Comparison of ENCODE assay signal across 1 cellular context in genomic region chr16:67013823-67014640, GRCh38.
TF ChIP-seq lines count a peak whose summit lies in the region.

No MANE protein-coding gene starts in this region.

TF ChIP-seq in K562, 482 proteins besides CTCF, POLR2A, EP300 and RAD21 (continues in another document):
- no peak for TF ChIP-seq RBM22 (IDR thresholded peaks at IDR 0.05; ENCODE audit: low read depth, low read length, poor library complexity, severe bottlenecking)
- peak; percentile 26; the same call in 1 of the 2 replicates for TF ChIP-seq ZBTB40 (IDR thresholded peaks at IDR 0.05)
- no peak for TF ChIP-seq ZBTB40 (CRISPR knock-in tag; IDR thresholded peaks at IDR 0.05)
- peak in 1 of 2 experiments; percentile 48; a peak in 1 of 4 replicates for TF ChIP-seq SIN3A (IDR thresholded peaks at IDR 0.05; ENCODE audit: borderline replicate concordance in 2 of 2, control insufficient read depth in 1 of 2, low read depth in 2 of 2, low read length in 2 of 2)
- TF ChIP-seq JUNB (CRISPR knock-in tag; conservative IDR thresholded peaks at IDR 0.05), result no peak
- TF ChIP-seq PHF21A (IDR thresholded peaks at IDR 0.05; ENCODE audit: borderline replicate concordance, low read depth), result no peak
- TF ChIP-seq PHB2 (IDR thresholded peaks at IDR 0.05; ENCODE audit: low read depth), result no peak
- TF ChIP-seq KDM2B (CRISPR knock-in tag; IDR thresholded peaks at IDR 0.05), result peak; percentile 69; the same call in 1 of the 2 replicates
- TF ChIP-seq ARID4B (CRISPR knock-in tag; IDR thresholded peaks at IDR 0.05), result no peak
- TF ChIP-seq ZMIZ1 (IDR thresholded peaks at IDR 0.05; ENCODE audit: low read depth in 2 of 2, low read length in 2 of 2), result no peak
- no peak for TF ChIP-seq FOXM1 (IDR thresholded peaks at IDR 0.05; ENCODE audit: low read depth)
- TF ChIP-seq FOXM1 (CRISPR knock-in tag; IDR thresholded peaks at IDR 0.05; ENCODE audit: low read depth), result no peak
- TF ChIP-seq YY1 (IDR thresholded peaks at IDR 0.05; ENCODE audit: borderline replicate concordance in 1 of 3, control insufficient read depth in 1 of 3, extremely low read depth in 1 of 3, insufficient read depth in 3 of 3, insufficient read length in 1 of 3, insufficient replicate concordance in 2 of 3, low read depth in 1 of 3, low read length in 2 of 3), result peak in 1 of 3 experiments; percentile 42
- TF ChIP-seq MCM2 (IDR thresholded peaks at IDR 0.05; ENCODE audit: low read depth), result no peak
- TF ChIP-seq POLR2B (IDR thresholded peaks at IDR 0.05; ENCODE audit: low read depth, partially characterized antibody), result no peak
- peak; percentile 80 for TF ChIP-seq FIP1L1 (IDR thresholded peaks at IDR 0.05; ENCODE audit: low read depth, low read length, poor library complexity, severe bottlenecking)
- TF ChIP-seq ZBTB34 (CRISPR knock-in tag; IDR thresholded peaks at IDR 0.05), result no peak
- TF ChIP-seq LEF1 (IDR thresholded peaks at IDR 0.05), result no peak
- 0 out of 2 replicates have a peak, but pooled peaks have one; percentile 18 for TF ChIP-seq CEBPG (CRISPR knock-in tag; IDR thresholded peaks at IDR 0.05)
- no peak for TF ChIP-seq CEBPG (tag; conservative IDR thresholded peaks at IDR 0.05 in 1 of 2, IDR thresholded peaks at IDR 0.05 in 1 of 2)
- no peak for TF ChIP-seq ZNF696 (CRISPR knock-in tag; conservative IDR thresholded peaks at IDR 0.05)
- peak; percentile 49 for TF ChIP-seq ZFX (CRISPR knock-in tag; IDR thresholded peaks at IDR 0.05)
- TF ChIP-seq SAFB (IDR thresholded peaks at IDR 0.05; ENCODE audit: borderline replicate concordance, low read depth, low read length), result peak; percentile 59; the same call in 1 of the 2 replicates
- peak in 1 of 2 experiments; percentile 25; a peak in 1 of 4 replicates for TF ChIP-seq RCOR1 (IDR thresholded peaks at IDR 0.05; ENCODE audit: borderline replicate concordance in 1 of 2, low read depth in 2 of 2, low read length in 2 of 2)
- TF ChIP-seq NRF1 (conservative IDR thresholded peaks at IDR 0.05 in 1 of 2, IDR thresholded peaks at IDR 0.05 in 1 of 2), result peak in 1 of 2 experiments; percentile 41; a peak in 2 of 4 replicates
- no peak for TF ChIP-seq ZKSCAN1 (IDR thresholded peaks at IDR 0.05; ENCODE audit: low read depth, low read length)
- TF ChIP-seq ESRRA (IDR thresholded peaks at IDR 0.05; ENCODE audit: borderline replicate concordance, low read depth), result peak; percentile 57; the same call in 1 of the 2 replicates
- no peak for TF ChIP-seq ZNF232 (CRISPR knock-in tag; IDR thresholded peaks at IDR 0.05)
- TF ChIP-seq TAF1 (IDR thresholded peaks at IDR 0.05; ENCODE audit: control insufficient read depth, extremely low read depth, insufficient read depth, low read length, severe bottlenecking), result peak; percentile 34
- TF ChIP-seq POLR2G (IDR thresholded peaks at IDR 0.05; ENCODE audit: low read depth, low read length), result peak; percentile 82
- peak; percentile 79 for TF ChIP-seq VEZF1 (CRISPR knock-in tag; IDR thresholded peaks at IDR 0.05)
- no peak for TF ChIP-seq ZNF184 (CRISPR knock-in tag; IDR thresholded peaks at IDR 0.05)
- no peak for TF ChIP-seq GTF2B (IDR thresholded peaks at IDR 0.05; ENCODE audit: extremely low read depth, insufficient read length)
- TF ChIP-seq FOSL1 (tag; conservative IDR thresholded peaks at IDR 0.05), result no peak
- TF ChIP-seq TRIM24 (IDR thresholded peaks at IDR 0.05), result peak in 1 of 2 experiments; percentile 50; a peak in 1 of 4 replicates
- no peak for TF ChIP-seq GABPA (tag; conservative IDR thresholded peaks at IDR 0.05; ENCODE audit: low read depth)
